ENCODE assay signal across 19 cellular contexts in the genomic region with DNA sequence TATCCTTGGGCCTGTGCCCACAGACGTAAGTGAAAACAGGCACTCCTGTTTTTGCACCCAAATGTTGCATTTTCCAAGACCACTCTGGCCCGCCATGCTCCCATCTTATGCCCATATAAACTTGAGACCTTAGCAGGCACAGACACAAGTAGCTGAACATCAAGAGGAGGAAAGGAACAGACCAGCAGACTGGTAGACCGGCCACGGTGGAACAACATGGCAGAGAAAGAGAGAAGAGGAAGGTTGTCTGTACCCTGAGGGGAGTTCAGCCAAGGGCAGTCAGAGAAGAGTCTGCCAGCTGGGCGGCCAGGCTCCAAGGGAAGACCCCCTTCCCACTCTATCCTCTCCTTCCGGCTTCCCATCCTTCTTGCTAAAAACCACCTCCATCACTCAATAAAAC.
"Had no signal": no experiment of that assay in that cellular context is flagged by ENCODE, and none has a peak within 500 bp of the region (broad histone marks: within the 10 kb centered on the region; RNA-seq: fewer than 3 reads in every experiment).

No MANE protein-coding gene starts in this region.

- H3K36me3 ChIP-seq: MG63 had no signal

- H3K27me3 ChIP-seq: MG63 had no signal

- FAIRE-seq: HepG2, RCC 7860 had no signal

- H3K9ac ChIP-seq: SK-N-SH had no signal

- H3K9me3 ChIP-seq: MG63, SK-N-SH had no signal

- ATAC-seq: HepG2 had no signal

- DNase-seq: IMR-90, Karpas-422, KG1, MG63, NCI-H1092, NCI-H1105 treated with DMSO at 0.1 percent for 48 hours, NCI-H1417 treated with DMSO at 0.1 percent for 48 hours, NCI-H146, NCI-H1694 treated with DMSO at 0.1 percent for 48 hours, NCI-H2107, NCI-H2227 treated with DMSO at 0.1 percent for 48 hours, NCI-H526 treated with DMSO at 0.1 percent for 48 hours, NCI-H748 treated with DMSO at 0.1 percent for 48 hours, RPMI8226, SHP77, SK-N-SH, SW 1271 had no signal

- H3K4me3 ChIP-seq: MG63 had no signal

- H3K4me2 ChIP-seq: SK-N-SH had no signal
